ENCODE assay signal across 7 cellular contexts in genomic region chr19:16799740-16800139, GRCh38.
"Had no signal": no experiment of that assay in that cellular context is flagged by ENCODE, and none has a peak within 500 bp of the region (broad histone marks: within the 10 kb centered on the region; RNA-seq: fewer than 3 reads in every experiment).

No MANE protein-coding gene starts in this region.

- H3K4me3 ChIP-seq: K562 had no signal

- FAIRE-seq: HepG2, HTR-8/SVneo, K562 had no signal

- H3K27ac ChIP-seq: HL-60 had no signal

- DNase-seq: IMR-90, KBM-7, KG1 had no signal

- ATAC-seq: HepG2, K562 had no signal
